In the genomic region with DNA sequence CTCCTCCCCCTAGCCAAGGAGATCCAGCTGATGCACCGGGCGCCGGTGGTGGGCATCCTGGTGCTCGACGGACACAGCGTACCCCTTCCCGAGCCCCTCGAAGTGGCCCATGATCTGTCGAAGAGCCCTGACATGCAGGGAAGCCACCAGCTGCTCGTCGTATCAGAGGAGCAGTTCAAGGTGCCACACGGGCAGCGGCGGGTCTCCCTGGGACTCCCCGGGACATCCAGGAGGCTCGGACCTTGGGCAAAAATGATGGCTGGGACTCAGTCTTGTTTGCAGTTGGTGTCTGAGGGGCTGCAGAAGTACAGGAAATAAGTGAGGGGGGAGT, we compare ENCODE assay signal across 20 cellular contexts. TPM values are rescaled to one million over a fixed set of nuclear protein-coding genes. Genes with fewer than 3 reads are reported as not detected.
DNase-seq lines count a peak whose midpoint lies in the region; ATAC-seq and TF ChIP-seq lines count a peak whose summit lies in the region.
"Had no signal": no experiment of that assay in that cellular context is flagged by ENCODE, and none has a peak within 500 bp of the region (broad histone marks: within the 10 kb centered on the region; RNA-seq: fewer than 3 reads in every experiment).

No MANE protein-coding gene starts in this region.

- H3K79me2 ChIP-seq in osteoblast (ENCODE audit: insufficient read depth, low read length): no peaks in the 10 kb centered on the region

- H3K4me3 Mint-ChIP-seq in activated T-helper 2 cell treated with anti-CD3 and anti-CD28 coated beads, Interferon-gamma antibody, Interleukin-2, Interleukin-4, amounts not matched to agents 10 μg/mL and 5 μg/mL and 100 μg/mL, durations not matched to agents 14 hours and 24 hours and 36 hours (ENCODE audit: low read depth): no peak overlapping the region
- H3K4me3 Mint-ChIP-seq in activated CD4-positive, alpha-beta memory T cell treated with anti-CD3 and anti-CD28 coated beads for 36 hours: no peak overlapping the region
- H3K4me3 Mint-ChIP-seq: activated CD4-positive, alpha-beta T cell treated with anti-CD3 and anti-CD28 coated beads for 36 hours; activated CD8-positive, alpha-beta memory T cell treated with anti-CD3 and anti-CD28 coated beads, Interleukin-2, amount 10 ng/mL, durations not matched to agents 7 days and 5 days; activated T-helper 17 cell treated with anti-CD3 and anti-CD28 coated beads, Interleukin-2, amount 50 U/mL, for 72 hours; brain had no signal

- H3K27ac Mint-ChIP-seq in activated T-helper 2 cell treated with anti-CD3 and anti-CD28 coated beads, Interferon-gamma antibody, Interleukin-2, Interleukin-4, amounts not matched to agents 10 μg/mL and 5 μg/mL and 100 μg/mL, durations not matched to agents 14 hours and 24 hours and 36 hours: no peak overlapping the region
- no peak overlapping the region for H3K27ac Mint-ChIP-seq in activated CD4-positive, alpha-beta memory T cell treated with anti-CD3 and anti-CD28 coated beads for 36 hours
- H3K27ac Mint-ChIP-seq: activated CD4-positive, alpha-beta T cell treated with anti-CD3 and anti-CD28 coated beads for 36 hours; activated T-helper 17 cell treated with anti-CD3 and anti-CD28 coated beads, Interleukin-2, amount 50 U/mL, for 72 hours; CD4-positive, CD25-positive, alpha-beta regulatory T cell had no signal

- no peaks in the 10 kb centered on the region for H3K27me3 Mint-ChIP-seq in activated T-helper 2 cell treated with anti-CD3 and anti-CD28 coated beads, Interferon-gamma antibody, Interleukin-2, Interleukin-4, amounts not matched to agents 10 μg/mL and 5 μg/mL and 100 μg/mL, durations not matched to agents 14 hours and 24 hours and 36 hours (ENCODE audit: low read depth)
- no peaks in the 10 kb centered on the region for H3K27me3 Mint-ChIP-seq in activated CD4-positive, alpha-beta memory T cell treated with anti-CD3 and anti-CD28 coated beads for 36 hours
- H3K27me3 Mint-ChIP-seq: activated CD4-positive, alpha-beta T cell treated with anti-CD3 and anti-CD28 coated beads for 36 hours; activated CD8-positive, alpha-beta memory T cell treated with anti-CD3 and anti-CD28 coated beads, Interleukin-2, amount 10 ng/mL, durations not matched to agents 7 days and 5 days; activated T-helper 17 cell treated with anti-CD3 and anti-CD28 coated beads, Interleukin-2, amount 50 U/mL, for 72 hours; brain; CD4-positive, CD25-positive, alpha-beta regulatory T cell had no signal

- no peak overlapping the region for H2AFZ ChIP-seq in osteoblast (ENCODE audit: low read length)

- H3K9me3 ChIP-seq in BLaER1: no peaks in the 10 kb centered on the region
- H3K9me3 ChIP-seq in KOPT-K1 (ENCODE audit: insufficient read depth, low read length, poor library complexity, severe bottlenecking): no peaks in the 10 kb centered on the region
- no peaks in the 10 kb centered on the region for H3K9me3 ChIP-seq in osteoblast (ENCODE audit: low read depth, low read length)
- H3K9me3 ChIP-seq: left ventricle myocardium inferior, vagina had no signal

- H3K4me1 Mint-ChIP-seq in activated T-helper 2 cell treated with anti-CD3 and anti-CD28 coated beads, Interferon-gamma antibody, Interleukin-2, Interleukin-4, amounts not matched to agents 10 μg/mL and 5 μg/mL and 100 μg/mL, durations not matched to agents 14 hours and 24 hours and 36 hours (ENCODE audit: low read depth): peaks cover 3% of the 10 kb centered on the region
- H3K4me1 Mint-ChIP-seq in activated CD4-positive, alpha-beta memory T cell treated with anti-CD3 and anti-CD28 coated beads for 36 hours (ENCODE audit: low read depth): no peaks in the 10 kb centered on the region
- H3K4me1 Mint-ChIP-seq: activated CD4-positive, alpha-beta T cell treated with anti-CD3 and anti-CD28 coated beads for 36 hours; activated T-helper 17 cell treated with anti-CD3 and anti-CD28 coated beads, Interleukin-2, amount 50 U/mL, for 72 hours; brain had no signal

- ATAC-seq in GM18502 (IDR thresholded peaks at IDR 0.05; ENCODE audit: poor library complexity, unreplicated experiment): no peak

- H3K27me3 ChIP-seq in BLaER1 (no peaks in the 10 kb centered on the region), osteoblast (ENCODE audit: insufficient read depth, low read length) (no peaks in the 10 kb centered on the region)
- H3K27me3 ChIP-seq: vagina had no signal

- H4K20me1 ChIP-seq in BLaER1 (no peaks in the 10 kb centered on the region), osteoblast (ENCODE audit: insufficient read depth, low read length) (no peaks in the 10 kb centered on the region)

- DNase-seq in osteoblast (ENCODE audit: insufficient read length, low spot score, missing footprints): peak; percentile 70
- no peak for DNase-seq in activated T-helper 2 cell treated with anti-CD3 and anti-CD28 coated beads, Interferon-gamma antibody, Interleukin-2, Interleukin-4, amounts not matched to agents 10 μg/mL and 5 μg/mL and 100 μg/mL, durations not matched to agents 14 hours and 24 hours and 36 hours (ENCODE audit: low spot score)
- no peak for DNase-seq in stimulated activated CD4-positive, alpha-beta T cell treated with anti-CD3 and anti-CD28 coated beads, Interleukin-12 subunit alpha, Interleukin-12 subunit beta, amount 100 ng/mL, for 4 hours
- no peak for DNase-seq in activated CD4-positive, alpha-beta memory T cell treated with anti-CD3 and anti-CD28 coated beads for 36 hours
- DNase-seq: H7; left ventricle myocardium inferior; NCI-H1105; NCI-H446 treated with DMSO at 0.1 percent for 48 hours; stimulated activated CD4-positive, alpha-beta T cell treated with anti-CD3 and anti-CD28 coated beads, Interleukin-2, amount 100 ng/mL, for 48 hours had no signal

- no peaks in the 10 kb centered on the region for H3K36me3 Mint-ChIP-seq in activated T-helper 2 cell treated with anti-CD3 and anti-CD28 coated beads, Interferon-gamma antibody, Interleukin-2, Interleukin-4, amounts not matched to agents 10 μg/mL and 5 μg/mL and 100 μg/mL, durations not matched to agents 14 hours and 24 hours and 36 hours (ENCODE audit: low read depth)
- no peaks in the 10 kb centered on the region for H3K36me3 Mint-ChIP-seq in activated CD4-positive, alpha-beta memory T cell treated with anti-CD3 and anti-CD28 coated beads for 36 hours
- H3K36me3 Mint-ChIP-seq: activated CD8-positive, alpha-beta memory T cell treated with anti-CD3 and anti-CD28 coated beads, Interleukin-2, amount 10 ng/mL, durations not matched to agents 7 days and 5 days; brain had no signal

- TF ChIP-seq CTCF in osteoblast (IDR thresholded peaks at IDR 0.05; ENCODE audit: extremely low read depth, low read depth, low read length): no peak

- peak overlapping the region; percentile 77 for H3K4me2 ChIP-seq in BLaER1
- H3K4me2 ChIP-seq in osteoblast (ENCODE audit: insufficient read depth, low read length): no peak overlapping the region

- peak overlapping the region; percentile 78 for H3K9ac ChIP-seq in BLaER1

- intact Hi-C loops in activated T-helper 2 cell treated with anti-CD3 and anti-CD28 coated beads, Interferon-gamma antibody, Interleukin-2, Interleukin-4, amounts not matched to agents 10 μg/mL and 5 μg/mL and 100 μg/mL, durations not matched to agents 14 hours and 24 hours and 36 hours (cut with micrococcal nuclease): no loop called here
- intact Hi-C loops in activated CD4-positive, alpha-beta memory T cell treated with anti-CD3 and anti-CD28 coated beads for 36 hours (cut with micrococcal nuclease): no loop called here

- H3K36me3 ChIP-seq in BLaER1 (peaks cover 34% of the 10 kb centered on the region; the same call in 1 of the 2 replicates), KOPT-K1 (ENCODE audit: insufficient read depth, low read length) (no peaks in the 10 kb centered on the region), osteoblast (ENCODE audit: insufficient read depth, low read length) (no peaks in the 10 kb centered on the region)
- H3K36me3 ChIP-seq: left ventricle myocardium inferior had no signal

- POLR2A ChIA-PET in activated CD4-positive, alpha-beta memory T cell treated with anti-CD3 and anti-CD28 coated beads for 36 hours (lab: Charles Lee): no interaction called here

- H3K9me3 Mint-ChIP-seq in activated T-helper 2 cell treated with anti-CD3 and anti-CD28 coated beads, Interferon-gamma antibody, Interleukin-2, Interleukin-4, amounts not matched to agents 10 μg/mL and 5 μg/mL and 100 μg/mL, durations not matched to agents 14 hours and 24 hours and 36 hours: no peaks in the 10 kb centered on the region
- H3K9me3 Mint-ChIP-seq in activated CD4-positive, alpha-beta memory T cell treated with anti-CD3 and anti-CD28 coated beads for 36 hours: no peaks in the 10 kb centered on the region
- H3K9me3 Mint-ChIP-seq: activated T-helper 17 cell treated with anti-CD3 and anti-CD28 coated beads, Interleukin-2, amount 50 U/mL, for 72 hours; CD4-positive, CD25-positive, alpha-beta regulatory T cell had no signal

- H3K4me3 ChIP-seq in BLaER1 (no peak overlapping the region), osteoblast (ENCODE audit: insufficient read depth, low read length) (no peak overlapping the region)
- H3K4me3 ChIP-seq: left ventricle myocardium inferior, skin epidermis, vagina had no signal

- H3K4me1 ChIP-seq in BLaER1 (peaks cover 60% of the 10 kb centered on the region), osteoblast (ENCODE audit: insufficient read depth, low read length) (no peaks in the 10 kb centered on the region)
- H3K4me1 ChIP-seq: left ventricle myocardium inferior, vagina had no signal

- CTCF ChIA-PET in activated CD4-positive, alpha-beta memory T cell treated with anti-CD3 and anti-CD28 coated beads for 36 hours (lab: Charles Lee): no interaction called here

- H3K27ac ChIP-seq in BLaER1: peak overlapping the region; percentile 88
- peak overlapping the region; percentile 43 for H3K27ac ChIP-seq in KOPT-K1 (ENCODE audit: low read depth, low read length, poor library complexity, severe bottlenecking)
- H3K27ac ChIP-seq in cingulate gyrus (ENCODE audit: low read depth, low read length): peak overlapping the region; percentile 60
- H3K27ac ChIP-seq in osteoblast (ENCODE audit: low read depth, low read length): no peak overlapping the region
- H3K27ac ChIP-seq: left ventricle myocardium inferior, vagina had no signal

RNA-seq across cellular contexts. Expression of gene MYO15B, which starts 15.8 kb away (rescaled TPM):
- 0.88 and 1.4 TPM in 2 replicates for total RNA-seq in osteoblast
- total RNA-seq in activated T-helper 2 cell treated with anti-CD3 and anti-CD28 coated beads, Interferon-gamma antibody, Interleukin-2, Interleukin-4, amounts not matched to agents 10 μg/mL and 5 μg/mL and 100 μg/mL, durations not matched to agents 14 hours and 24 hours and 36 hours: 33.9 and 34.8 TPM in 2 replicates
- total RNA-seq in activated CD4-positive, alpha-beta memory T cell treated with anti-CD3 and anti-CD28 coated beads for 36 hours: 10 to 100 TPM; 16.8 to 20.5 TPM

RNA-seq across cellular contexts. Expression of gene LLGL2, which starts 46.4 kb away (rescaled TPM):
- total RNA-seq in osteoblast: 0.36 and 0.59 TPM in 2 replicates
- 12.1 and 13.5 TPM in 2 replicates for total RNA-seq in activated T-helper 2 cell treated with anti-CD3 and anti-CD28 coated beads, Interferon-gamma antibody, Interleukin-2, Interleukin-4, amounts not matched to agents 10 μg/mL and 5 μg/mL and 100 μg/mL, durations not matched to agents 14 hours and 24 hours and 36 hours
- 10 to 100 TPM; 15.6 to 17.1 TPM for total RNA-seq in activated CD4-positive, alpha-beta memory T cell treated with anti-CD3 and anti-CD28 coated beads for 36 hours

RNA-seq across cellular contexts. Expression of gene TSEN54, which starts 55.5 kb away (rescaled TPM):
- total RNA-seq in osteoblast: 9.7 and 10.9 TPM in 2 replicates
- total RNA-seq in activated T-helper 2 cell treated with anti-CD3 and anti-CD28 coated beads, Interferon-gamma antibody, Interleukin-2, Interleukin-4, amounts not matched to agents 10 μg/mL and 5 μg/mL and 100 μg/mL, durations not matched to agents 14 hours and 24 hours and 36 hours: 74.6 and 78.2 TPM in 2 replicates
- total RNA-seq in activated CD4-positive, alpha-beta memory T cell treated with anti-CD3 and anti-CD28 coated beads for 36 hours: 10 to 100 TPM; 34.9 to 39.7 TPM

RNA-seq across cellular contexts. Expression of gene CASKIN2, which starts 56.5 kb away (rescaled TPM):
- total RNA-seq in osteoblast: 8.7 and 10.3 TPM in 2 replicates
- total RNA-seq in activated T-helper 2 cell treated with anti-CD3 and anti-CD28 coated beads, Interferon-gamma antibody, Interleukin-2, Interleukin-4, amounts not matched to agents 10 μg/mL and 5 μg/mL and 100 μg/mL, durations not matched to agents 14 hours and 24 hours and 36 hours: 2.2 and 2.3 TPM in 2 replicates
- 1 to 10 TPM; 4.7 to 5.3 TPM for total RNA-seq in activated CD4-positive, alpha-beta memory T cell treated with anti-CD3 and anti-CD28 coated beads for 36 hours
